7 cellular contexts compared by ENCODE assay signal in the genomic region with DNA sequence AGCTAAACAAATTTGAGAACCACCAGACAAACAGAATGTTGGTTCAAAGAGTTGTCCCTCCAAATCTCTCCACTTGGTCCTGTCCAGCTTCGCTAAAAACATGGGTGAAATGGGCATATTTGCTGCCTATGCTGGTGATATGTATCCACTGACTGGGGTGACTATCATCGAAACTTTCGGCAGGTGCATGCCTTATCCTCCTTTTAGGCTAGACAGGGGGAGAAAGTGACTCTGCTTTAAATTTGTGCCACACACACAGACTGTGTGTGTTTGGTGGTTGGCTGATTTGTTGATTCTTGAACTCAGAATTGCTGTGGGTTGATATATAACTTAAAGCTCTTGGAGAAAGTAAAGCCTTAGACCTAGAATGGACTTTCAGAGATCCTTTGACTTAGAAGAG.
"Had no signal": no experiment of that assay in that cellular context is flagged by ENCODE, and none has a peak within 500 bp of the region (broad histone marks: within the 10 kb centered on the region; RNA-seq: fewer than 3 reads in every experiment).

No MANE protein-coding gene starts in this region.

- DNase-seq: GDM1, GF-D8 had no signal

- ATAC-seq: GM12878 had no signal

- H3K4me3 ChIP-seq: GM12878 had no signal

- FAIRE-seq: GM12878, GM12891, GM12892, GM18507, GM19239 had no signal
